27 cellular contexts compared by ENCODE assay signal in the genomic region with DNA sequence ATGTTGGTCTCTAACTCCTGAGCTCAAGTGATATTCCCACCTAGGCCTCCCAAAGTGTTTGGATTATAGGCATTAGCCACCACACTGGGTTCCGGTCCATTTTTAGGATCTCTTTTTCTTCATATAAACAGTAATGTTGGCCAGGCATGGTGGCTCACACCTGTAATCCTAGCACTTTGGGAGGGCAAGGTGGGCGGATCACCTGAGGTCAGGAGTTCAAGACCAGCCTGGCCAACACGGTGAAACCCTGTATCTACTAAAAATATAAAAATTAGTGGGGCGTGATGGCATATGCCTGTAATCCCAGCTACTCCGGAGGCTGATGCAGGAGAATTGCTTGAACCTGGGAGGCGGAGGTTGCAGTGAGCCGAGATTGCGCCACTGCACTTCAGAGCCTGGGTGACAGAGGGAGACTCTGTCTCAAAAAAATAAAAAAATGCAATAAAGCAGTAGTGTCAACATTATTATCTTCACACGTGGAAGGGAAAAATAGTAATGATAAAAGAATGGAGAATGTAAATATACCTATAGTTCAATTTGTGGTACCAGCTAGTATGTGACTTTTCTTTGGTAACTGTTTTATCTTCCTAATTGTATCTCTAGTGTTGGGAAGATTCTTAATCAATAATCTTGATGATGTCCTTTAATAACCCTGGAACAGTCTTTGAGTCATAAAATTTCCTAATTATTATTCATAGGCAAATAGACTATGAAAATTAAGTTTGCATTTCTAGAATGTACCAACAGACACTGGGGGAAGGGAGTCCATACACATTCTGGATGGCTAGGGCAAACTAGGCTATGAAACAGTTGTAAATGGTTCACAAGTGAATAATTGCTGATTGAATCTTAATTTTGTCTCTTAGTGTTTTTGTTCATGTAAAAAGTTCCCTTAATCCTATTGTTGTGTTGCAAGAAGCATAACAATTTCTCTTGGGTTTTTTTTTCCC. TPM values are rescaled to one million over a fixed set of nuclear protein-coding genes. Genes with fewer than 3 reads are reported as not detected.
DNase-seq lines count a peak whose midpoint lies in the region; ATAC-seq, FAIRE-seq and TF ChIP-seq lines count a peak whose summit lies in the region.
"Had no signal": no experiment of that assay in that cellular context is flagged by ENCODE, and none has a peak within 500 bp of the region (broad histone marks: within the 10 kb centered on the region; RNA-seq: fewer than 3 reads in every experiment).

No MANE protein-coding gene starts in this region.

- H2BK20ac ChIP-seq in IMR-90 (ENCODE audit: low read depth, low read length), result no peak overlapping the region

- CTCF ChIA-PET in A549 (lab: Yijun Ruan, JAX) (interaction anchor here (0.7 to 5.9 kb wide), 8 partner anchors 8 to 109 kb away, joined by 3 to 46 read pairs (median 7); no protein-coding TSS in a partner anchor), IMR-90 (lab: Yijun Ruan, JAX) (interaction anchor here (1.3 kb wide), 1 partner anchor 10 kb away, joined by 6 read pairs; no protein-coding TSS in a partner anchor), MCF 10A (lab: Yijun Ruan, JAX) (interaction anchor here (0.5 to 3.1 kb wide), 7 partner anchors 10 to 548 kb away, joined by 3 to 21 read pairs (median 7); no protein-coding TSS in a partner anchor)

- no peak overlapping the region for H4K5ac ChIP-seq in IMR-90 (ENCODE audit: low read depth, low read length)

- H3K14ac ChIP-seq in IMR-90 (replicated peaks; ENCODE audit: low read depth, low read length), result no peak overlapping the region

- TF ChIP-seq EP300 in A549 (IDR thresholded peaks at IDR 0.05), result no peak

- no TSS peak for BruUV-seq in IMR-90 (replicated peaks; lab: Mats Ljungman, UMichigan)
- no TSS peak for BruUV-seq in MCF 10A (replicated peaks; lab: Mats Ljungman, UMichigan)

- H2BK5ac ChIP-seq in IMR-90 (ENCODE audit: low read depth, low read length, poor library complexity, severe bottlenecking), result no peak overlapping the region

- H3K4me1 ChIP-seq in A549, result peaks cover 70% of the 10 kb centered on the region
- H3K4me1 ChIP-seq in IMR-90 (ENCODE audit: control insufficient read depth, insufficient read depth, low read length), result peaks cover 3% of the 10 kb centered on the region

- no peak overlapping the region for H3K4me3 Mint-ChIP-seq in MCF 10A (ENCODE audit: unreplicated experiment)
- H3K4me3 Mint-ChIP-seq in mesothelial cell of epicardium, result peak overlapping the region; percentile 24
- H3K4me3 Mint-ChIP-seq: activated T-cell treated with anti-CD3 and anti-CD28 coated beads, Interleukin-2, amount 50 U/mL, for 72 hours had no signal

- no peak overlapping the region for H3K4ac ChIP-seq in IMR-90 (ENCODE audit: low read depth, low read length)

- no peak for TF ChIP-seq CTCF in A549 (IDR thresholded peaks at IDR 0.05)
- TF ChIP-seq CTCF in IMR-90 (conservative IDR thresholded peaks at IDR 0.05; ENCODE audit: low read depth, low read length), result no peak
- TF ChIP-seq CTCF in MCF 10A (IDR thresholded peaks at IDR 0.05; ENCODE audit: unreplicated experiment), result no peak
- no peak for TF ChIP-seq CTCF in mesothelial cell of epicardium (IDR thresholded peaks at IDR 0.05; ENCODE audit: unreplicated experiment)

- H4K20me1 ChIP-seq in IMR-90 (ENCODE audit: insufficient read depth, low read length), result no peaks in the 10 kb centered on the region

- H3K4me2 ChIP-seq in A549 (peak overlapping the region; percentile 85), IMR-90 (ENCODE audit: low read depth, low read length) (no peak overlapping the region)
- H3K4me2 ChIP-seq: KMS-11 had no signal

- no peak overlapping the region for H2BK15ac ChIP-seq in IMR-90 (ENCODE audit: low read depth, low read length)

- no peak overlapping the region for H4K8ac ChIP-seq in IMR-90 (ENCODE audit: low read depth in 2 of 2, low read length in 2 of 2)

- H3K27me3 ChIP-seq in IMR-90 (ENCODE audit: control insufficient read depth, insufficient read depth, low read length), result peaks cover 3% of the 10 kb centered on the region; the same call in 1 of the 2 replicates
- H3K27me3 ChIP-seq: spleen, vagina had no signal

- H3K36me3 Mint-ChIP-seq in MCF 10A (ENCODE audit: insufficient read depth, unreplicated experiment) (peaks cover 26% of the 10 kb centered on the region), mesothelial cell of epicardium (peaks cover 2% of the 10 kb centered on the region)
- H3K36me3 Mint-ChIP-seq: activated naive CD4-positive, alpha-beta T cell treated with anti-CD3 and anti-CD28 coated beads, Interleukin-2, amount 50 U/mL, for 72 hours had no signal

- H2BK120ac ChIP-seq in IMR-90 (ENCODE audit: low read depth, low read length), result no peak overlapping the region

- H3K36me3 ChIP-seq in IMR-90 (ENCODE audit: control insufficient read depth, insufficient read depth, low read length), result no peaks in the 10 kb centered on the region
- H3K36me3 ChIP-seq: left ventricle myocardium inferior, vagina had no signal

- H3K23ac ChIP-seq in IMR-90 (ENCODE audit: low read depth, low read length), result no peak overlapping the region

- H3K4me1 Mint-ChIP-seq in MCF 10A (ENCODE audit: insufficient read depth, unreplicated experiment) (peaks cover 35% of the 10 kb centered on the region), mesothelial cell of epicardium (peaks cover 63% of the 10 kb centered on the region)

- no peak overlapping the region; the same call in 2 of the 3 replicates for H3K4me3 ChIP-seq in A549
- no peak overlapping the region for H3K4me3 ChIP-seq in IMR-90 (ENCODE audit: insufficient read depth, low read depth, low read length)
- H3K4me3 ChIP-seq: left ventricle myocardium inferior, mucosa of descending colon, spleen, vagina had no signal

- no peak for TF ChIP-seq POLR2A in A549 (IDR thresholded peaks at IDR 0.05; ENCODE audit: low read length)
- TF ChIP-seq POLR2A in IMR-90 (IDR thresholded peaks at IDR 0.05; ENCODE audit: low read depth, low read length), result no peak

- ATAC-seq in A549 (no peak), IMR-90 (ENCODE audit: low read depth) (no peak)
- ATAC-seq: activated naive CD4-positive, alpha-beta T cell treated with anti-CD3 and anti-CD28 coated beads, Interleukin-2, amount 50 U/mL, for 72 hours; activated T-cell treated with anti-CD3 and anti-CD28 coated beads, Interleukin-2, amount 50 U/mL, for 72 hours; mucosa of descending colon had no signal

- H3K9me3 Mint-ChIP-seq in MCF 10A (ENCODE audit: unreplicated experiment), result no peaks in the 10 kb centered on the region
- no peaks in the 10 kb centered on the region for H3K9me3 Mint-ChIP-seq in mesothelial cell of epicardium
- H3K9me3 Mint-ChIP-seq: activated naive CD4-positive, alpha-beta T cell treated with anti-CD3 and anti-CD28 coated beads, Interleukin-2, amount 50 U/mL, for 72 hours; activated T-cell treated with anti-CD3 and anti-CD28 coated beads, Interleukin-2, amount 50 U/mL, for 72 hours had no signal

- FAIRE-seq in A549 (lab: Jason Lieb, UNC), result no peak
- FAIRE-seq: G401.6 had no signal

- dilution Hi-C loops in IMR-90 (cut with HindIII; ENCODE audit: low sequenced_read_pairs, unreplicated experiment), result no loop called here

- no peak overlapping the region for H2AFZ ChIP-seq in IMR-90 (replicated peaks; ENCODE audit: low read length, poor library complexity)

- H2AK5ac ChIP-seq in IMR-90 (ENCODE audit: low read depth, low read length), result 0 out of 2 replicates have a peak overlapping the region, but pooled peaks have one; percentile 67

- H2AK9ac ChIP-seq in IMR-90 (replicated peaks; ENCODE audit: low read depth, low read length, poor library complexity), result no peak overlapping the region

- 72% methylated on average over 9 of the region's 9 CpGs for WGBS in A549 (ENCODE audit: missing lambda C conversion rate)
- WGBS in IMR-90 (ENCODE audit: extremely low coverage in 2 of 2, insufficient read length in 1 of 2), 2 experiments, result no CpG with 5 or more reads among the region's 9 CpGs

- no peak overlapping the region for H4K91ac ChIP-seq in IMR-90 (ENCODE audit: insufficient read depth, low read depth, low read length)

- no peak overlapping the region for H3K9ac ChIP-seq in IMR-90 (ENCODE audit: low read depth, low read length)
- H3K9ac ChIP-seq: KMS-11 had no signal

- intact Hi-C loops in IMR-90 (cut with micrococcal nuclease) (loop anchor here (5.0 kb wide), 1 partner anchor 88 kb away; no protein-coding TSS in a partner anchor), MCF 10A (cut with micrococcal nuclease) (no loop called here)

- H3K56ac ChIP-seq in IMR-90 (ENCODE audit: extremely low read depth, insufficient read depth, low read length), result no peak overlapping the region

- POLR2A ChIA-PET in A549 (lab: Yijun Ruan, JAX) (interaction anchor here (0.8 kb wide), 1 partner anchor 8 kb away, joined by 6 read pairs; no protein-coding TSS in a partner anchor), IMR-90 (lab: Charles Lee; ENCODE audit: unreplicated experiment) (no interaction called here), MCF 10A (lab: Yijun Ruan, JAX) (interaction anchor here (0.6 to 8.8 kb wide), 11 partner anchors 9 to 619 kb away, joined by 3 to 168 read pairs (median 5); partner anchors contain the start of gene PTPN1)

- peaks cover 3 to 5% of the 10 kb centered on the region in 2 experiments; a peak in 1 of 4 replicates for H3K79me1 ChIP-seq in IMR-90 (ENCODE audit: low read depth in 1 of 2, low read length in 2 of 2)

- H3K18ac ChIP-seq in IMR-90 (ENCODE audit: low read depth, low read length), result no peak overlapping the region

- H3K27ac ChIP-seq in A549, result peak overlapping the region; percentile 8 to 54; a peak in 4 of 6 replicates
- H3K27ac ChIP-seq in IMR-90 (ENCODE audit: insufficient read depth, low read length), result no peak overlapping the region
- H3K27ac ChIP-seq: C4-2B, KMS-11, left ventricle myocardium inferior, RWPE1, spleen, vagina had no signal

- peaks cover 4% of the 10 kb centered on the region; the same call in 1 of the 2 replicates for H3K9me1 ChIP-seq in IMR-90 (ENCODE audit: insufficient read depth, low read length)

- in situ Hi-C loops in IMR-90 (cut with MboI; ENCODE audit: low sequenced_read_pairs), result no loop called here

- no peak for DNase-seq in A549 (ENCODE audit: low read depth in 1 of 2, low spot score in 1 of 2)
- no peak for DNase-seq in IMR-90
- DNase-seq in MCF 10A (ENCODE audit: unreplicated experiment), result no peak
- peak in 1 of 2 experiments; percentile 13 for DNase-seq in mesothelial cell of epicardium (ENCODE audit: low spot score in 2 of 2, unreplicated experiment in 2 of 2)
- no peak for DNase-seq in RKO (ENCODE audit: low spot score)
- DNase-seq in stimulated activated CD4-positive, alpha-beta T cell treated with anti-CD3 and anti-CD28 coated beads, Interleukin-1b, Interleukin-23, amount 100 ng/mL, for 48 hours, result no peak
- no peak for DNase-seq in nucleus accumbens (lab: John Stamatoyannopoulos, UW)
- no peak for DNase-seq in NCI-H1436 (lab: John Stamatoyannopoulos, UW)
- DNase-seq: activated T-cell treated with anti-CD3 and anti-CD28 coated beads, Interleukin-2, amount 50 U/mL, for 72 hours; effector CD4-positive, alpha-beta T cell; glutamatergic neuron; left ventricle myocardium inferior; mucosa of descending colon; NCI-H1092; NCI-H2029 treated with DMSO at 0.1 percent for 48 hours; NCI-H446; NK-92 treated with Interleukin-12 subunit alpha and Interleukin-12 subunit beta, amount 100 ng/mL, for 24 hours; spleen; T-helper 9 cell had no signal

- H3K27me3 Mint-ChIP-seq in MCF 10A (ENCODE audit: insufficient read depth, unreplicated experiment) (no peaks in the 10 kb centered on the region), mesothelial cell of epicardium (ENCODE audit: low read depth) (peaks cover 6% of the 10 kb centered on the region)

- H3K9me3 ChIP-seq in A549, result no peaks in the 10 kb centered on the region
- no peaks in the 10 kb centered on the region for H3K9me3 ChIP-seq in IMR-90 (ENCODE audit: control insufficient read depth, insufficient read depth, low read length)
- H3K9me3 ChIP-seq: left ventricle myocardium inferior, mucosa of descending colon, spleen, vagina had no signal

- H3K27ac Mint-ChIP-seq in MCF 10A (ENCODE audit: low read depth, unreplicated experiment) (peak overlapping the region; percentile 80), mesothelial cell of epicardium (peak overlapping the region; percentile 79)
- H3K27ac Mint-ChIP-seq: activated naive CD4-positive, alpha-beta T cell treated with anti-CD3 and anti-CD28 coated beads, Interleukin-2, amount 50 U/mL, for 72 hours had no signal

- TF ChIP-seq RAD21 in A549 (conservative IDR thresholded peaks at IDR 0.05 in 1 of 2, IDR thresholded peaks at IDR 0.05 in 1 of 2) (no peak), IMR-90 (IDR thresholded peaks at IDR 0.05; ENCODE audit: low read length) (no peak)

RNA-seq across cellular contexts. Expression of gene PARD6B, which starts 3.6 kb away (rescaled TPM):
- polyA plus RNA-seq in A549 (2011; rRNA removed) (6.2 and 6.4 TPM in 2 replicates), A549 (2017; fragmentation: RNase III; extraction: RNeasy Plus Mini Kit Qiagen cat#74134 plus additional on column Dnase treatment) (2.7 to 3.1 TPM (median 2.8 TPM) in 3 replicates), IMR-90 (2012; rRNA removed) (0.14 and 0.17 TPM in 2 replicates)
- polyA plus RNA-seq in A549 (2012; cell fraction: cytosol; rRNA removed), result 1.6 and 1.7 TPM in 2 replicates
- 1.3 and 1.7 TPM in 2 replicates for polyA plus RNA-seq in A549 (2012; cell fraction: nucleus; rRNA removed)
- 11.1 and 11.2 TPM in 2 replicates for polyA minus RNA-seq in A549 (2011; rRNA and poly(A)+ RNA removed)
- total RNA-seq in IMR-90 (2012; rRNA removed) (0.90 and 1.4 TPM in 2 replicates), MCF 10A (2022) (5.3 and 5.8 TPM in 2 replicates), mesothelial cell of epicardium (52.2 to 59.5 TPM (median 53.0 TPM) in 3 replicates)
- 0.05 and 0.08 TPM in 2 replicates for polyA plus RNA-seq in IMR-90 (2012; cell fraction: cytosol; rRNA removed)
- 0.07 and 0.25 TPM in 2 replicates for polyA plus RNA-seq in IMR-90 (2012; cell fraction: nucleus; rRNA removed; ENCODE audit: low replicate concordance)

RNA-seq across cellular contexts. Expression of gene RIPOR3, which starts 43.7 kb away (rescaled TPM):
- polyA plus RNA-seq in A549 (2011; rRNA removed), result 0.03 TPM in 1 of 2 replicates, not detected in the other
- polyA plus RNA-seq in A549 (2012; cell fraction: cytosol; rRNA removed), result 0.03 and 0.07 TPM in 2 replicates
- polyA plus RNA-seq in A549 (2012; cell fraction: nucleus; rRNA removed), result 0.09 and 0.19 TPM in 2 replicates
- 0.05 to 0.06 TPM in 2 of 3 replicates, not detected in the other for polyA plus RNA-seq in A549 (2017; fragmentation: RNase III; extraction: RNeasy Plus Mini Kit Qiagen cat#74134 plus additional on column Dnase treatment)
- polyA minus RNA-seq in A549 (2011; rRNA and poly(A)+ RNA removed), result 0.05 TPM in 1 of 2 replicates, not detected in the other
- total RNA-seq in IMR-90 (2012; rRNA removed), result 0.28 and 0.54 TPM in 2 replicates
- 1.7 TPM in 2 replicates for polyA plus RNA-seq in IMR-90 (2012; rRNA removed)
- 0.28 and 0.71 TPM in 2 replicates for polyA plus RNA-seq in IMR-90 (2012; cell fraction: cytosol; rRNA removed)
- polyA plus RNA-seq in IMR-90 (2012; cell fraction: nucleus; rRNA removed; ENCODE audit: low replicate concordance), result 11.7 and 15.4 TPM in 2 replicates
- not detected in 2 replicates for total RNA-seq in MCF 10A (2022)
- 18.8 to 20.0 TPM (median 19.2 TPM) in 3 replicates for total RNA-seq in mesothelial cell of epicardium
- total RNA-seq: activated CD8-positive, alpha-beta memory T cell treated with anti-CD3 and anti-CD28 coated beads for 36 hours; pulmonary artery endothelial cell had no signal

RNA-seq across cellular contexts. Expression of gene BCAS4, which starts 59.9 kb away (rescaled TPM):
- polyA plus RNA-seq in A549 (2011; rRNA removed) (15.5 and 16.9 TPM in 2 replicates), A549 (2017; fragmentation: RNase III; extraction: RNeasy Plus Mini Kit Qiagen cat#74134 plus additional on column Dnase treatment) (45.9 to 48.4 TPM (median 46.6 TPM) in 3 replicates), IMR-90 (2012; rRNA removed) (42.7 and 46.9 TPM in 2 replicates)
- polyA plus RNA-seq in A549 (2012; cell fraction: cytosol; rRNA removed), result 48.8 and 49.8 TPM in 2 replicates
- 14.4 and 23.6 TPM in 2 replicates for polyA plus RNA-seq in A549 (2012; cell fraction: nucleus; rRNA removed)
- polyA minus RNA-seq in A549 (2011; rRNA and poly(A)+ RNA removed), result 8.7 and 10.3 TPM in 2 replicates
- total RNA-seq in IMR-90 (2012; rRNA removed) (40.0 and 47.5 TPM in 2 replicates), MCF 10A (2022) (5.4 and 7.9 TPM in 2 replicates), mesothelial cell of epicardium (12.9 to 15.9 TPM (median 15.2 TPM) in 3 replicates)
- 29.3 and 63.1 TPM in 2 replicates for polyA plus RNA-seq in IMR-90 (2012; cell fraction: cytosol; rRNA removed)
- polyA plus RNA-seq in IMR-90 (2012; cell fraction: nucleus; rRNA removed; ENCODE audit: low replicate concordance), result 24.3 and 25.0 TPM in 2 replicates

Comparison
In these comparisons a context has a peak if more than half of its experiments do, and no peak if none do; other contexts are left out.
1. RNA of gene RIPOR3, which starts 43.7 kb away (total RNA-seq): 18.8 to 20.0 TPM in mesothelial cell of epicardium; 0.28 to 0.54 TPM in IMR-90 and not detected in MCF 10A; every median in the first group is over 10 times any median in the second.